8 cellular contexts compared by ENCODE assay signal in genomic region chr18:73235491-73235890, GRCh38.
A peak's percentile ranks its signal among the peaks of the same experiment; 100 is the strongest.
DNase-seq lines count a peak whose midpoint lies in the region; ATAC-seq lines count a peak whose summit lies in the region.

No MANE protein-coding gene starts in this region.

- CTCF ChIA-PET in activated CD4-positive, alpha-beta T cell treated with anti-CD3 and anti-CD28 coated beads for 36 hours (lab: Charles Lee) = no interaction called here

- intact Hi-C loops in activated CD4-positive, alpha-beta T cell treated with anti-CD3 and anti-CD28 coated beads for 36 hours (cut with DNase I, micrococcal nuclease) = no loop called here

- peak; percentile 11 for DNase-seq in activated CD4-positive, alpha-beta T cell treated with anti-CD3 and anti-CD28 coated beads for 36 hours
- no peak for DNase-seq in activated CD4-positive, alpha-beta T cell treated with anti-CD3 and anti-CD28 coated beads, Interleukin-2, amount 50 U/mL, for 4 hours
- DNase-seq in SW 1271 (lab: John Stamatoyannopoulos, UW) (peak; percentile 76 to 94), renal cortical epithelial cell (ENCODE audit: low read depth) (peak; percentile 98), NCI-H82 treated with DMSO at 0.1 percent for 48 hours (lab: John Stamatoyannopoulos, UW; ENCODE audit: unreplicated experiment) (no peak), Kasumi-1 (lab: John Stamatoyannopoulos, UW) (no peak), inferior parietal cortex (ENCODE audit: extremely low spot score) (no peak)

- H3K4me1 Mint-ChIP-seq in activated CD4-positive, alpha-beta T cell treated with anti-CD3 and anti-CD28 coated beads for 36 hours = no peaks in the 10 kb centered on the region

- POLR2A ChIA-PET in activated CD4-positive, alpha-beta T cell treated with anti-CD3 and anti-CD28 coated beads for 36 hours (lab: Charles Lee) = no interaction called here

- no peak overlapping the region for H3K27ac Mint-ChIP-seq in activated CD4-positive, alpha-beta T cell treated with anti-CD3 and anti-CD28 coated beads for 36 hours

- H3K27me3 Mint-ChIP-seq in activated CD4-positive, alpha-beta T cell treated with anti-CD3 and anti-CD28 coated beads for 36 hours = no peaks in the 10 kb centered on the region

- H3K4me3 Mint-ChIP-seq in activated CD4-positive, alpha-beta T cell treated with anti-CD3 and anti-CD28 coated beads for 36 hours = no peak overlapping the region

- peak; percentile 76 for ATAC-seq in activated CD4-positive, alpha-beta T cell treated with anti-CD3 and anti-CD28 coated beads for 36 hours
- peak; percentile 96 for ATAC-seq in HG02884 (IDR thresholded peaks at IDR 0.05; ENCODE audit: unreplicated experiment)

- H3K36me3 Mint-ChIP-seq in activated CD4-positive, alpha-beta T cell treated with anti-CD3 and anti-CD28 coated beads for 36 hours (ENCODE audit: low read depth) = no peaks in the 10 kb centered on the region

- peaks cover 3% of the 10 kb centered on the region for H3K9me3 Mint-ChIP-seq in activated CD4-positive, alpha-beta T cell treated with anti-CD3 and anti-CD28 coated beads for 36 hours (ENCODE audit: low read depth)

Comparison
In these comparisons a context has a peak if more than half of its experiments do, and no peak if none do; other contexts are left out.
1. DNase-seq: peak in activated CD4-positive, alpha-beta T cell treated with anti-CD3 and anti-CD28 coated beads for 36 hours (single experiment), SW 1271 (2 of 2) and renal cortical epithelial cell (single experiment); none in activated CD4-positive, alpha-beta T cell treated with anti-CD3 and anti-CD28 coated beads, Interleukin-2, amount 50 U/mL, for 4 hours (0 of 2), NCI-H82 treated with DMSO at 0.1 percent for 48 hours (single experiment), Kasumi-1 (0 of 2) and inferior parietal cortex (single experiment).